14 cellular contexts compared by ENCODE assay signal in the genomic region with DNA sequence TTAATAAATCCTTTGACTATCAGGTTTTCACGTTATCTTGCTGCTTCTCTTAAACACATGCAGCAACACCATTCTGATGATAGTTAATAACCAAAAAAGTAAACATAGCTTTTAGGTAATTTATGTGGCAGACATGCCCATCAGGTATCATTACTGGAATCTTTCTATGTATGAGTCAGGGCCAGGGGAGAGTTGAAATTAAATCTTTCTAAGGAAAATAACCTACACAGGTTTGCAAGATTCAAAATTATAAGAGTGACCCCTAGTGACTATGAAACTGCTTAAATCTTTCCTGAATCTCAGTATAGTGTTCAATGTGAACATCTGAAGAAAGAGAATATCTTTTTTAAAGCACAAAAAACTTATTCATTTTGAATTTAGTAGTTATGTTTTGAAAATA.
A peak's percentile ranks its signal among the peaks of the same experiment; 100 is the strongest.
DNase-seq lines count a peak whose midpoint lies in the region; ATAC-seq and TF ChIP-seq lines count a peak whose summit lies in the region.
"Had no signal": no experiment of that assay in that cellular context is flagged by ENCODE, and none has a peak within 500 bp of the region (broad histone marks: within the 10 kb centered on the region; RNA-seq: fewer than 3 reads in every experiment).

No MANE protein-coding gene starts in this region.

- peaks cover 19% of the 10 kb centered on the region for H3K9me3 Mint-ChIP-seq in activated T-helper 17 cell treated with anti-CD3 and anti-CD28 coated beads, Interleukin-2, amount 50 U/mL, for 72 hours

- H3K27me3 Mint-ChIP-seq in activated T-helper 17 cell treated with anti-CD3 and anti-CD28 coated beads, Interleukin-2, amount 50 U/mL, for 72 hours: no peaks in the 10 kb centered on the region
- H3K27me3 Mint-ChIP-seq: activated T-cell treated with anti-CD3 and anti-CD28 coated beads, Interleukin-2, amount 50 U/mL, for 24 hours; IgD-negative memory B cell had no signal

- peak overlapping the region; percentile 55; the same call in 1 of the 2 replicates for H2AFZ ChIP-seq in OCI-LY7 (ENCODE audit: low read length)

- no peaks in the 10 kb centered on the region for H4K20me1 ChIP-seq in OCI-LY7 (ENCODE audit: insufficient read depth, low read length)

- intact Hi-C loops in OCI-LY7 (cut with micrococcal nuclease; ENCODE audit: unreplicated experiment): loop anchor here (1.0 to 5.0 kb wide), 2 partner anchors 133 to 366 kb away; no protein-coding TSS in a partner anchor

- H3K27ac Mint-ChIP-seq in activated T-helper 17 cell treated with anti-CD3 and anti-CD28 coated beads, Interleukin-2, amount 50 U/mL, for 72 hours: no peak overlapping the region
- H3K27ac Mint-ChIP-seq: activated T-cell treated with anti-CD3 and anti-CD28 coated beads, Interleukin-2, amount 50 U/mL, for 24 hours; IgD-negative memory B cell had no signal

- H3K4me1 ChIP-seq in OCI-LY7 (ENCODE audit: insufficient read depth, low read length, poor library complexity, severe bottlenecking): peaks cover 13% of the 10 kb centered on the region

- no TSS peak for BruUV-seq in OCI-LY7 (replicated peaks; lab: Mats Ljungman, UMichigan)

- H3K4me2 ChIP-seq in OCI-LY7 (ENCODE audit: low read length): no peak overlapping the region

- CTCF ChIA-PET in OCI-LY7 (lab: Charles Lee; ENCODE audit: unreplicated experiment): no interaction called here

- POLR2A ChIA-PET in OCI-LY7 (lab: Charles Lee): no interaction called here

- TF ChIP-seq CTCF in OCI-LY7 (conservative IDR thresholded peaks at IDR 0.05; ENCODE audit: low read length) (peak; percentile 78), epithelial cell of proximal tubule (conservative IDR thresholded peaks at IDR 0.05; ENCODE audit: low read depth, low read length) (peak; percentile 46), omental fat pad (IDR thresholded peaks at IDR 0.05) (no peak)

- peak; percentile 0 for DNase-seq in NCI-H748 (lab: John Stamatoyannopoulos, UW; ENCODE audit: unreplicated experiment)
- DNase-seq in NCI-H748 treated with DMSO at 0.1 percent for 48 hours (lab: John Stamatoyannopoulos, UW): no peak
- DNase-seq in OCI-LY7 (ENCODE audit: low spot score): peak; percentile 39
- no peak for DNase-seq in epithelial cell of proximal tubule (ENCODE audit: low read depth)
- DNase-seq in omental fat pad (ENCODE audit: low spot score): no peak
- DNase-seq in SHP77 treated with DMSO at 0.1 percent for 48 hours (lab: John Stamatoyannopoulos, UW): no peak
- DNase-seq: activated T-cell treated with anti-CD3 and anti-CD28 coated beads, Interleukin-2, amount 50 U/mL, for 24 hours; foreskin melanocyte; mesendoderm; NCI-H2081 treated with DMSO at 0.1 percent for 48 hours; WERI-Rb-1 had no signal

- H3K4me3 Mint-ChIP-seq in activated T-helper 17 cell treated with anti-CD3 and anti-CD28 coated beads, Interleukin-2, amount 50 U/mL, for 72 hours: no peak overlapping the region
- H3K4me3 Mint-ChIP-seq: activated T-cell treated with anti-CD3 and anti-CD28 coated beads, Interleukin-2, amount 50 U/mL, for 24 hours; IgD-negative memory B cell had no signal

- H3K27ac ChIP-seq in OCI-LY7 (ENCODE audit: low read depth, low read length, poor library complexity, severe bottlenecking): no peak overlapping the region
- H3K27ac ChIP-seq: WERI-Rb-1 had no signal

- H3K36me3 Mint-ChIP-seq in activated T-helper 17 cell treated with anti-CD3 and anti-CD28 coated beads, Interleukin-2, amount 50 U/mL, for 72 hours (ENCODE audit: low read depth): no peaks in the 10 kb centered on the region
- H3K36me3 Mint-ChIP-seq: IgD-negative memory B cell had no signal

- H3K36me3 ChIP-seq in OCI-LY7 (ENCODE audit: insufficient read depth, low read length): no peaks in the 10 kb centered on the region
- H3K36me3 ChIP-seq: WERI-Rb-1 had no signal

- H3K4me3 ChIP-seq in OCI-LY7 (ENCODE audit: low read depth, low read length, poor library complexity, severe bottlenecking) (no peak overlapping the region), epithelial cell of proximal tubule (ENCODE audit: low read depth, low read length) (no peak overlapping the region)

- H3K4me1 Mint-ChIP-seq in activated T-helper 17 cell treated with anti-CD3 and anti-CD28 coated beads, Interleukin-2, amount 50 U/mL, for 72 hours: no peaks in the 10 kb centered on the region
- H3K4me1 Mint-ChIP-seq: IgD-negative memory B cell had no signal

- H3K9me2 ChIP-seq in OCI-LY7 (ENCODE audit: insufficient read depth, low read length): no peaks in the 10 kb centered on the region

- ATAC-seq in omental fat pad (ENCODE audit: low FRiP score) (peak; percentile 84), HG03280 (IDR thresholded peaks at IDR 0.05; ENCODE audit: unreplicated experiment) (no peak)
- no peak for ATAC-seq in activated T-helper 17 cell treated with anti-CD3 and anti-CD28 coated beads, Interleukin-2, amount 50 U/mL, for 72 hours (replicated peaks)

- H3K79me2 ChIP-seq in OCI-LY7 (ENCODE audit: insufficient read depth, low read depth, low read length): no peaks in the 10 kb centered on the region

- H3K9me3 ChIP-seq in OCI-LY7 (ENCODE audit: low read length): peaks cover 2% of the 10 kb centered on the region; the same call in 1 of the 2 replicates

Comparison
In these comparisons a context has a peak if more than half of its experiments do, and no peak if none do; other contexts are left out.
1. DNase-seq: peak in NCI-H748 (single experiment) and OCI-LY7 (single experiment); none in NCI-H748 treated with DMSO at 0.1 percent for 48 hours (single experiment), epithelial cell of proximal tubule (single experiment), omental fat pad (single experiment) and SHP77 treated with DMSO at 0.1 percent for 48 hours (single experiment).
2. CTCF ChIP-seq: peak in OCI-LY7 (single experiment) and epithelial cell of proximal tubule (single experiment); none in omental fat pad (0 of 3).